In the genomic region with DNA sequence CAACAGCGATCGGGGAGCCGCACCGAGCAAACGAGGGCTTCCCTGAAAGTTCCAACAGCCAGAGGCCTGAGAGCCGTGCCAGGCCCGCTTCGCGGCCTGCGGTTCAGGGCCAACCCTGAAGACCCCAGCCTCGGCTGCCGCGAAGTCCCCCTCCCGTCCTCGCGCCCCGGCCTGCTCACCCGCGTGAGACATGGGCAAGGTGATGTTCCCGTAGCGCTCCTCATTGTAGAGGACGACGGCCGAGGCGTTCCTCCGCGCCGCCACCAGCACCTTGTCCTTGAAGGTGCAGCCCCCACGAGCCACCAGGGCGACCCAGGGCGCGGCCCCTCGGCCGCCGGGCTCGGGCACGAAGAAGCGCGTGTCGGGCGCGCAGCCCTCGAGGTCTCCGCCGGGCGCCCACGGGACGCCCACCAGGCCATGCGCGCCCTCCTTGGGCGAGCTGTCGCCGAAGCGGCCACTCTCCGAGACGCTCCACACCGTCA, we compare ENCODE assay signal across 8 cellular contexts. TPM values are rescaled to one million over a fixed set of nuclear protein-coding genes. Genes with fewer than 3 reads are reported as not detected.
DNase-seq lines count a peak whose midpoint lies in the region; ATAC-seq and TF ChIP-seq lines count a peak whose summit lies in the region.

No MANE protein-coding gene starts in this region.

- peak overlapping the region; percentile 53 for H3K23ac ChIP-seq in neuronal stem cell (ENCODE audit: low read depth, low read length, poor library complexity)

- H3K18ac ChIP-seq in neuronal stem cell (ENCODE audit: low read length), result peak overlapping the region; percentile 99

- peak overlapping the region; percentile 97 for H3K27ac Mint-ChIP-seq in activated CD8-positive, alpha-beta memory T cell treated with anti-CD3 and anti-CD28 coated beads, Interleukin-2, amount 10 ng/mL, durations not matched to agents 7 days and 5 days

- peak overlapping the region; percentile 93 for H3K4me2 ChIP-seq in neuronal stem cell (ENCODE audit: insufficient read depth, low read length, poor library complexity, severe bottlenecking)

- no CpG with 5 or more reads among the region's 57 CpGs for WGBS in neuronal stem cell (ENCODE audit: extremely low coverage in 2 of 2, insufficient read length in 2 of 2, insufficient replicate concordance in 1 of 2), 2 donors

- H3K4me1 Mint-ChIP-seq in activated CD8-positive, alpha-beta memory T cell treated with anti-CD3 and anti-CD28 coated beads, Interleukin-2, amount 10 ng/mL, durations not matched to agents 7 days and 5 days, result peaks cover 66% of the 10 kb centered on the region

- peak overlapping the region; percentile 4 for H4K91ac ChIP-seq in neuronal stem cell (ENCODE audit: low read depth, low read length, poor library complexity)

- no peak for DNase-seq in BJ (ENCODE audit: low read depth)
- DNase-seq in activated CD8-positive, alpha-beta memory T cell treated with anti-CD3 and anti-CD28 coated beads, Interleukin-2, amount 10 ng/mL, durations not matched to agents 7 days and 5 days, result peak; percentile 60
- DNase-seq in fibroblast of mammary gland (ENCODE audit: low read depth), result no peak
- no peak for DNase-seq in neuronal stem cell (ENCODE audit: low spot score)
- no peak for DNase-seq in NCI-H2107 treated with DMSO at 0.1 percent for 48 hours (lab: John Stamatoyannopoulos, UW; ENCODE audit: unreplicated experiment)
- DNase-seq in NCI-H446 treated with DMSO at 0.1 percent for 48 hours (lab: John Stamatoyannopoulos, UW), result no peak

- H3K4ac ChIP-seq in neuronal stem cell (ENCODE audit: low read length), result no peak overlapping the region

- H3K27ac ChIP-seq in neuronal stem cell (replicated peaks; ENCODE audit: low read length), result no peak overlapping the region

- H3K27me3 Mint-ChIP-seq in activated CD8-positive, alpha-beta memory T cell treated with anti-CD3 and anti-CD28 coated beads, Interleukin-2, amount 10 ng/mL, durations not matched to agents 7 days and 5 days, result no peaks in the 10 kb centered on the region

- H2BK12ac ChIP-seq in neuronal stem cell (ENCODE audit: low read length), result no peak overlapping the region

- H3K9me3 Mint-ChIP-seq in activated CD8-positive, alpha-beta memory T cell treated with anti-CD3 and anti-CD28 coated beads, Interleukin-2, amount 10 ng/mL, durations not matched to agents 7 days and 5 days (ENCODE audit: low read depth), result no peaks in the 10 kb centered on the region

- POLR2A ChIA-PET in BJ (lab: Charles Lee), result no interaction called here

- no peak overlapping the region for H2BK15ac ChIP-seq in neuronal stem cell (ENCODE audit: low read length)

- peak overlapping the region; percentile 99 for H3K9ac ChIP-seq in neuronal stem cell (ENCODE audit: low read depth, low read length, poor library complexity)

- peak overlapping the region; percentile 14 for H2BK120ac ChIP-seq in neuronal stem cell (ENCODE audit: low read depth, low read length)

- H3K36me3 ChIP-seq in BJ (ENCODE audit: control insufficient read depth, insufficient read depth, low read length) (no peaks in the 10 kb centered on the region; the same call in 1 of the 2 replicates), neuronal stem cell (replicated peaks in 1 of 2; ENCODE audit: control insufficient read depth in 2 of 2, insufficient read depth in 2 of 2, low read length in 2 of 2) (peaks cover 0 to 14% of the 10 kb centered on the region in 2 donors)

- peaks cover 3% of the 10 kb centered on the region for H3K79me1 ChIP-seq in neuronal stem cell (ENCODE audit: low read depth, low read length)

- peak overlapping the region; percentile 78 for H2AK5ac ChIP-seq in neuronal stem cell (ENCODE audit: low read depth, low read length)

- peak overlapping the region; percentile 94 for H3K4me3 Mint-ChIP-seq in activated CD8-positive, alpha-beta memory T cell treated with anti-CD3 and anti-CD28 coated beads, Interleukin-2, amount 10 ng/mL, durations not matched to agents 7 days and 5 days

- peak overlapping the region; percentile 98 for H2AFZ ChIP-seq in neuronal stem cell (ENCODE audit: low read length)

- H3K4me1 ChIP-seq in neuronal stem cell (ENCODE audit: control insufficient read depth in 2 of 2, insufficient read depth in 1 of 2, low read depth in 1 of 2, low read length in 2 of 2), result peaks cover 8 to 9% of the 10 kb centered on the region in 2 donors

- H3K27me3 ChIP-seq in BJ (ENCODE audit: control insufficient read depth, insufficient read depth, low read length) (no peaks in the 10 kb centered on the region), neuronal stem cell (ENCODE audit: control insufficient read depth in 3 of 3, insufficient read depth in 3 of 3, low read depth in 1 of 3, low read length in 3 of 3) (peaks cover 0 to 13% (median 0%) of the 10 kb centered on the region in 3 experiments)

- ATAC-seq in GM19452 (IDR thresholded peaks at IDR 0.05; ENCODE audit: unreplicated experiment) (peak; percentile 30), HG03571 (IDR thresholded peaks at IDR 0.05; ENCODE audit: unreplicated experiment) (peak; percentile 16)
- peak; percentile 22 for ATAC-seq in activated CD8-positive, alpha-beta memory T cell treated with anti-CD3 and anti-CD28 coated beads, Interleukin-2, amount 10 ng/mL, durations not matched to agents 7 days and 5 days

- CTCF ChIA-PET in BJ (lab: Yijun Ruan, JAX), result no interaction called here
- CTCF ChIA-PET in activated CD8-positive, alpha-beta memory T cell treated with anti-CD3 and anti-CD28 coated beads, Interleukin-2, amount 10 ng/mL, durations not matched to agents 7 days and 5 days (lab: Charles Lee), result interaction anchor here (1.0 to 4.2 kb wide), 5 partner anchors 20 to 305 kb away, joined by 3 to 39 read pairs (median 9); a partner anchor contains a TSS

- H3K36me3 Mint-ChIP-seq in activated CD8-positive, alpha-beta memory T cell treated with anti-CD3 and anti-CD28 coated beads, Interleukin-2, amount 10 ng/mL, durations not matched to agents 7 days and 5 days, result peaks cover 32% of the 10 kb centered on the region

- no peak overlapping the region for H4K8ac ChIP-seq in neuronal stem cell (ENCODE audit: low read depth, low read length)

- peak overlapping the region; percentile 99 for H3K14ac ChIP-seq in neuronal stem cell (ENCODE audit: low read length)

- H3K4me3 ChIP-seq in BJ (ENCODE audit: low read depth, low read length), result peak overlapping the region; percentile 92
- H3K4me3 ChIP-seq in fibroblast of mammary gland (ENCODE audit: control insufficient read depth, low read depth, low read length), result peak overlapping the region; percentile 85
- H3K4me3 ChIP-seq in neuronal stem cell (ENCODE audit: low read length in 2 of 2), result peak overlapping the region; percentile 79 to 98

- H3K9me3 ChIP-seq in neuronal stem cell (replicated peaks in 1 of 2; ENCODE audit: control insufficient read depth in 2 of 2, insufficient read depth in 1 of 2, low read depth in 1 of 2, low read length in 2 of 2), result no peaks in the 10 kb centered on the region

- H2BK5ac ChIP-seq in neuronal stem cell (ENCODE audit: low read length), result peak overlapping the region; percentile 22

- no peak for TF ChIP-seq CTCF in BJ (IDR thresholded peaks at IDR 0.05; ENCODE audit: insufficient read depth, low read depth, low read length)
- TF ChIP-seq CTCF in fibroblast of mammary gland (conservative IDR thresholded peaks at IDR 0.05; ENCODE audit: control insufficient read depth, insufficient read depth, low read depth, low read length), result no peak

RNA-seq across cellular contexts. Expression of a gene that starts 0.5 kb away (rescaled TPM):
- polyA plus RNA-seq in BJ (2011; rRNA removed), result 20.8 and 24.3 TPM in 2 replicates
- polyA minus RNA-seq in BJ (2011; rRNA and poly(A)+ RNA removed), result 10.6 and 11.2 TPM in 2 replicates
- 100 to 1,000 TPM in 1 of 2 experiments, 10 to 100 TPM in 1; 72.3 to 100 TPM for total RNA-seq in activated CD8-positive, alpha-beta memory T cell treated with anti-CD3 and anti-CD28 coated beads, Interleukin-2, amount 10 ng/mL, durations not matched to agents 7 days and 5 days
- polyA plus RNA-seq in neuronal stem cell (2013, experiment 1 of 2), result 16.8 TPM
- 17.8 TPM for polyA plus RNA-seq in neuronal stem cell (2013, experiment 2 of 2)

RNA-seq across cellular contexts. Expression of a gene that starts 55.3 kb away (rescaled TPM):
- 63.0 and 68.6 TPM in 2 replicates for polyA plus RNA-seq in BJ (2011; rRNA removed)
- polyA minus RNA-seq in BJ (2011; rRNA and poly(A)+ RNA removed), result 29.8 and 37.1 TPM in 2 replicates
- 10 to 100 TPM; 57.4 to 71.9 TPM for total RNA-seq in activated CD8-positive, alpha-beta memory T cell treated with anti-CD3 and anti-CD28 coated beads, Interleukin-2, amount 10 ng/mL, durations not matched to agents 7 days and 5 days
- 38.9 TPM for polyA plus RNA-seq in neuronal stem cell (2013, experiment 1 of 2)
- 39.3 TPM for polyA plus RNA-seq in neuronal stem cell (2013, experiment 2 of 2)
